Comparison of ENCODE assay signal across 14 cellular contexts in the genomic region with DNA sequence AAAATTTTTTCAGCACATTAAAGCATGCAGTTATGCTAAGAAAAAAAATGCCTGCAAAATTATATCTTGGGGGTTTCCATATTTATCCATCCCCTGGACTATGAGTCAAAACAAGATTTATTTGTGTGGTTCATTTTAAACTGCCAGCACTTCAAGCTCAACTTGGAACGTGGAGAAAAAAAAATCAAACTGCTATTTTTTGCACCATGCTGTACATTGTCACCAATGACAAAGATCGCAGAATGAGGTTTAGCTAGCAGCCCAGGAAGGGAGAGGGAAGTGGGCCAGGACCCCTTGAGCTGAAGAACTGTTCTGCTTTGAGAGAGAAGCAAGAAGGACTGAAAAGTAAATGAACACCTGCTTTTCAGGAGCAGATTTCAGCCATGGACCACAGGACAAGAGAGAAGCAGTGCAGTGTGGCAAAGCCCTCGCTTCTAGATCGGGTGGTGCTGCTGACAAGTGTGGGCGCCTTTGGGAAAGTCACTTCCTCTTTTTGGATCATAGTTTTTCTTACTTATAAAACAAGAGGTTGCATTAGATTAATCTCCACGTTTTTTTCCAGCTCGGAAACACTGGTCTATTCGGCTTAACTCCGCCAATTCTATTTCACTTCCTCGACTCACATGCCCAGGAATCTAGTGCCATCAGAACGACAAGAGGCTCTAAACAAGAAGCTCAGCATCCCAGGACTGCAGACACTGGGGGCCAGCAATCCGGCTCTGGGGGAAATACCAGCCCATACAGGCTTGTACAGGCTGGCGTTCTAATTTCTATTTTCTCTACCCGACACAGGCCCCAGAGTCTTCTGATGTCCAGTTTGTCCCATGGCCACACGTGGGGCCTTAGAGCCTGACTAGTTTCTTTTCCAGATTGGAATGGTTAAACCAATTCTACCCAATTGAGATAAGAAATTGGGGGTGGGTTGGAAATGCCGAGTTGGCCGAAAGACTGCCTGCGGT.
A peak's percentile ranks its signal among the peaks of the same experiment; 100 is the strongest.
DNase-seq lines count a peak whose midpoint lies in the region; ATAC-seq, FAIRE-seq and TF ChIP-seq lines count a peak whose summit lies in the region.
"Had no signal": no experiment of that assay in that cellular context is flagged by ENCODE, and none has a peak within 500 bp of the region (broad histone marks: within the 10 kb centered on the region; RNA-seq: fewer than 3 reads in every experiment).

No MANE protein-coding gene starts in this region.

- DNase-seq in GM18507 (ENCODE audit: extremely low spot score, insufficient read length, low read depth) = no peak
- peak; percentile 45 for DNase-seq in NOMO-1 treated with DMSO at 0.1 percent for 48 hours (lab: John Stamatoyannopoulos, UW; ENCODE audit: unreplicated experiment)
- no peak for DNase-seq in stimulated activated CD4-positive, alpha-beta T cell treated with anti-CD3 and anti-CD28 coated beads, Interleukin-2, amount 100 ng/mL, for 48 hours
- no peak for DNase-seq in SK-N-DZ (ENCODE audit: low spot score)
- DNase-seq in NCI-H345 treated with DMSO at 0.1 percent for 48 hours (lab: John Stamatoyannopoulos, UW; ENCODE audit: unreplicated experiment) = no peak
- DNase-seq: activated effector memory CD4-positive, alpha-beta T cell treated with anti-CD3 and anti-CD28 coated beads, Interleukin-2, amount 50 U/mL, for 16 hours; KG1; NCI-H1436 treated with DMSO at 0.1 percent for 48 hours; NCI-H510A treated with DMSO at 0.1 percent for 48 hours; SK-N-SH; transverse colon had no signal

- no peak overlapping the region for H3K4me3 Mint-ChIP-seq in brain
- H3K4me3 Mint-ChIP-seq in stimulated activated memory B cell treated with anti-CD40 and anti-IgM and Interleukin-4, amounts not matched to agents 10 μg/mL and 1 μg/mL and 100 μg/mL, for 72 hours = no peak overlapping the region

- no peak for TF ChIP-seq CTCF in brain (conservative IDR thresholded peaks at IDR 0.05)

- H3K4me1 Mint-ChIP-seq in brain = peaks cover 45% of the 10 kb centered on the region
- H3K4me1 Mint-ChIP-seq in stimulated activated memory B cell treated with anti-CD40 and anti-IgM and Interleukin-4, amounts not matched to agents 10 μg/mL and 1 μg/mL and 100 μg/mL, for 72 hours = peaks cover 13% of the 10 kb centered on the region

- peaks cover 11% of the 10 kb centered on the region for H3K27me3 Mint-ChIP-seq in brain
- no peaks in the 10 kb centered on the region for H3K27me3 Mint-ChIP-seq in stimulated activated memory B cell treated with anti-CD40 and anti-IgM and Interleukin-4, amounts not matched to agents 10 μg/mL and 1 μg/mL and 100 μg/mL, for 72 hours

- H3K9me3 Mint-ChIP-seq in brain = peaks cover 0 to 5% (median 0%) of the 10 kb centered on the region in 5 experiments
- H3K9me3 Mint-ChIP-seq in stimulated activated memory B cell treated with anti-CD40 and anti-IgM and Interleukin-4, amounts not matched to agents 10 μg/mL and 1 μg/mL and 100 μg/mL, for 72 hours = no peaks in the 10 kb centered on the region

- peak overlapping the region; percentile 10 to 91 (median 73) for H3K27ac Mint-ChIP-seq in brain
- no peak overlapping the region for H3K27ac Mint-ChIP-seq in stimulated activated memory B cell treated with anti-CD40 and anti-IgM and Interleukin-4, amounts not matched to agents 10 μg/mL and 1 μg/mL and 100 μg/mL, for 72 hours
- H3K27ac Mint-ChIP-seq: progenitor cell of endocrine pancreas had no signal

- peak; percentile 18 for FAIRE-seq in GM18507 (lab: Jason Lieb, UNC)

- ATAC-seq in stimulated activated memory B cell treated with anti-CD40 and anti-IgM and Interleukin-4, amounts not matched to agents 10 μg/mL and 1 μg/mL and 100 μg/mL, for 72 hours = peak; percentile 71

- H3K36me3 Mint-ChIP-seq in brain = no peaks in the 10 kb centered on the region
- H3K36me3 Mint-ChIP-seq in stimulated activated memory B cell treated with anti-CD40 and anti-IgM and Interleukin-4, amounts not matched to agents 10 μg/mL and 1 μg/mL and 100 μg/mL, for 72 hours = peaks cover 63% of the 10 kb centered on the region
